ENCODE assay signal across 16 cellular contexts in genomic region chr14:94501588-94502516, GRCh38. TPM values are rescaled to one million over a fixed set of nuclear protein-coding genes. Genes with fewer than 3 reads are reported as not detected.
A peak's percentile ranks its signal among the peaks of the same experiment; 100 is the strongest.
DNase-seq lines count a peak whose midpoint lies in the region; ATAC-seq and TF ChIP-seq lines count a peak whose summit lies in the region.
"Had no signal": no experiment of that assay in that cellular context is flagged by ENCODE, and none has a peak within 500 bp of the region (broad histone marks: within the 10 kb centered on the region; RNA-seq: fewer than 3 reads in every experiment).

No MANE protein-coding gene starts in this region.

- CTCF ChIA-PET in WTC11 (lab: Charles Lee) (interaction anchor here (0.8 to 7.6 kb wide), 2 partner anchors 15 to 47 kb away, joined by 4 to 40 read pairs; no protein-coding TSS in a partner anchor), T-cell (lab: Charles Lee) (no interaction called here)

- H3K4me1 Mint-ChIP-seq in WTC11, result no peaks in the 10 kb centered on the region
- H3K4me1 Mint-ChIP-seq in nephron progenitor cell, result peaks cover 11% of the 10 kb centered on the region
- H3K4me1 Mint-ChIP-seq in T-cell, result no peaks in the 10 kb centered on the region
- H3K4me1 Mint-ChIP-seq: CD4-positive, CD25-positive, alpha-beta regulatory T cell; GM23338 had no signal

- H3K27me3 ChIP-seq in liver (ENCODE audit: control insufficient read depth in 4 of 4, insufficient read depth in 4 of 4, low read length in 3 of 4), result no peaks in the 10 kb centered on the region
- H3K27me3 ChIP-seq: BLaER1 treated with 17β-estradiol and CSF1 and Interleukin-3, amounts not matched to agents 10 nM and 100 nM had no signal

- no peaks in the 10 kb centered on the region for H3K36me3 ChIP-seq in liver (ENCODE audit: control insufficient read depth in 4 of 4, insufficient read depth in 3 of 4, low read depth in 1 of 4, low read length in 3 of 4)
- H3K36me3 ChIP-seq: BLaER1 treated with 17β-estradiol and CSF1 and Interleukin-3, amounts not matched to agents 10 nM and 100 nM had no signal

- H3K9me3 Mint-ChIP-seq in WTC11 (peaks cover 6% of the 10 kb centered on the region; the same call in 1 of the 2 replicates), nephron progenitor cell (no peaks in the 10 kb centered on the region), T-cell (no peaks in the 10 kb centered on the region)
- H3K9me3 Mint-ChIP-seq: CD4-positive, CD25-positive, alpha-beta regulatory T cell; GM23338 had no signal

- no peak for ATAC-seq in WTC11
- ATAC-seq in T-cell (replicated peaks in 1 of 4), result no peak
- ATAC-seq: A549, GM23338 had no signal

- H3K27me3 Mint-ChIP-seq in WTC11 (ENCODE audit: low read depth), result peaks cover 4% of the 10 kb centered on the region
- H3K27me3 Mint-ChIP-seq in nephron progenitor cell (ENCODE audit: low read depth, poor library complexity), result peaks cover 33% of the 10 kb centered on the region
- peaks cover 15 to 26% of the 10 kb centered on the region in 2 donors for H3K27me3 Mint-ChIP-seq in T-cell

- peaks cover 10 to 35% (median 25%) of the 10 kb centered on the region in 4 donors for H3K4me1 ChIP-seq in liver (ENCODE audit: control insufficient read depth in 4 of 4, insufficient read depth in 4 of 4, low read length in 3 of 4)
- H3K4me1 ChIP-seq: A549; BLaER1 treated with 17β-estradiol and CSF1 and Interleukin-3, amounts not matched to agents 10 nM and 100 nM had no signal

- POLR2A ChIA-PET in WTC11 (lab: Charles Lee), result interaction anchor here (0.6 kb wide), 1 partner anchor 175 kb away, joined by 3 read pairs; no protein-coding TSS in a partner anchor
- POLR2A ChIA-PET in T-cell (lab: Charles Lee), result no interaction called here

- WGBS in liver, result 46% methylated on average over 15 of the region's 16 CpGs

- H3K27ac Mint-ChIP-seq in WTC11 (no peak overlapping the region), nephron progenitor cell (no peak overlapping the region), T-cell (no peak overlapping the region)
- H3K27ac Mint-ChIP-seq: GM23338, IgD-negative memory B cell had no signal

- H3K9me3 ChIP-seq in liver (ENCODE audit: control insufficient read depth in 4 of 4, low read length in 3 of 4), result no peaks in the 10 kb centered on the region
- H3K9me3 ChIP-seq: A549; BLaER1 treated with 17β-estradiol and CSF1 and Interleukin-3, amounts not matched to agents 10 nM and 100 nM had no signal

- no peak overlapping the region for H3K4me3 Mint-ChIP-seq in WTC11
- no peak overlapping the region for H3K4me3 Mint-ChIP-seq in nephron progenitor cell
- no peak overlapping the region for H3K4me3 Mint-ChIP-seq in T-cell
- H3K4me3 Mint-ChIP-seq: CD4-positive, CD25-positive, alpha-beta regulatory T cell; GM23338; IgD-negative memory B cell had no signal

- peak overlapping the region in 1 of 2 donors; percentile 54 for H3K27ac ChIP-seq in liver (ENCODE audit: low read depth in 1 of 2, low read length in 2 of 2)
- H3K27ac ChIP-seq: A549; BLaER1 treated with 17β-estradiol and CSF1 and Interleukin-3, amounts not matched to agents 10 nM and 100 nM had no signal

- peak; percentile 32 to 50 for TF ChIP-seq RAD21 in liver (IDR thresholded peaks at IDR 0.05)

- no peak overlapping the region for H3K4me3 ChIP-seq in fibroblast of mammary gland (ENCODE audit: control insufficient read depth, low read depth, low read length)
- peak overlapping the region in 1 of 3 donors; percentile 18 for H3K4me3 ChIP-seq in liver (ENCODE audit: low read depth in 1 of 3, low read length in 3 of 3)
- H3K4me3 ChIP-seq: A549; BLaER1 treated with 17β-estradiol and CSF1 and Interleukin-3, amounts not matched to agents 10 nM and 100 nM; GM23338 had no signal

- H3K36me3 Mint-ChIP-seq in WTC11, result no peaks in the 10 kb centered on the region
- H3K36me3 Mint-ChIP-seq in nephron progenitor cell (ENCODE audit: low read depth), result no peaks in the 10 kb centered on the region
- no peaks in the 10 kb centered on the region for H3K36me3 Mint-ChIP-seq in T-cell
- H3K36me3 Mint-ChIP-seq: CD4-positive, CD25-positive, alpha-beta regulatory T cell; IgD-negative memory B cell had no signal

- DNase-seq in WTC11 (ENCODE audit: low spot score) (no peak), fibroblast of mammary gland (ENCODE audit: low read depth) (peak; percentile 25), MV-4-11 (lab: John Stamatoyannopoulos, UW) (no peak), OCI-M1 (lab: John Stamatoyannopoulos, UW) (no peak), nephron progenitor cell (no peak), T-cell (no peak)
- DNase-seq: CD4-positive, CD25-positive, alpha-beta regulatory T cell; DMS79 treated with DMSO at 0.1 percent for 48 hours; EL; H7 had no signal

- H3K9ac ChIP-seq in liver (ENCODE audit: low read depth in 1 of 2, low read length in 2 of 2), result no peak overlapping the region
- H3K9ac ChIP-seq: BLaER1 treated with 17β-estradiol and CSF1 and Interleukin-3, amounts not matched to agents 10 nM and 100 nM had no signal

- TF ChIP-seq CTCF in WTC11 (IDR thresholded peaks at IDR 0.05) (no peak), fibroblast of mammary gland (conservative IDR thresholded peaks at IDR 0.05; ENCODE audit: control insufficient read depth, insufficient read depth, low read depth, low read length) (no peak), liver (IDR thresholded peaks at IDR 0.05; ENCODE audit: low read depth, low read length, missing input control) (no peak), nephron progenitor cell (IDR thresholded peaks at IDR 0.05) (no peak)

TF ChIP-seq in WTC11, 78 proteins besides CTCF, POLR2A, EP300 and RAD21:
- TF ChIP-seq SP1 (CRISPR knock-in tag; conservative IDR thresholded peaks at IDR 0.05) (no peak), ETV6 (CRISPR knock-in tag; IDR thresholded peaks at IDR 0.05) (no peak), FOXJ3 (CRISPR knock-in tag; IDR thresholded peaks at IDR 0.05; ENCODE audit: borderline replicate concordance) (no peak), GTF2I (CRISPR knock-in tag; conservative IDR thresholded peaks at IDR 0.05) (no peak), TEAD4 (CRISPR knock-in tag; IDR thresholded peaks at IDR 0.05) (no peak), GABPB1 (CRISPR knock-in tag; IDR thresholded peaks at IDR 0.05) (peak; percentile 77), ZNF317 (CRISPR knock-in tag; IDR thresholded peaks at IDR 0.05; ENCODE audit: borderline replicate concordance, low read depth) (no peak)
- TF ChIP-seq, protein P1, sequence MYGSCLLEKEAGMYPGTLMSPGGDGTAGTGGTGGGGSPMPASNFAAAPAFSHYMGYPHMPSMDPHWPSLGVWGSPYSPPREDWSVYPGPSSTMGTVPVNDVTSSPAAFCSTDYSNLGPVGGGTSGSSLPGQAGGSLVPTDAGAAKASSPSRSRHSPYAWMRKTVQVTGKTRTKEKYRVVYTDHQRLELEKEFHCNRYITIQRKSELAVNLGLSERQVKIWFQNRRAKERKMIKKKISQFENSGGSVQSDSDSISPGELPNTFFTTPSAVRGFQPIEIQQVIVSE (CRISPR knock-in tag; IDR thresholded peaks at IDR 0.05; ENCODE audit: borderline replicate concordance), result no peak

TF ChIP-seq in liver, 16 proteins besides CTCF, POLR2A, EP300 and RAD21 (continues in another document):
- TF ChIP-seq HNF4G (IDR thresholded peaks at IDR 0.05), result no peak
- TF ChIP-seq MAX (IDR thresholded peaks at IDR 0.05), result peak; percentile 43
- peak; percentile 56 for TF ChIP-seq ATF3 (IDR thresholded peaks at IDR 0.05)
- peak; percentile 77 for TF ChIP-seq HNF4A (conservative IDR thresholded peaks at IDR 0.05)
- TF ChIP-seq, protein P2, sequence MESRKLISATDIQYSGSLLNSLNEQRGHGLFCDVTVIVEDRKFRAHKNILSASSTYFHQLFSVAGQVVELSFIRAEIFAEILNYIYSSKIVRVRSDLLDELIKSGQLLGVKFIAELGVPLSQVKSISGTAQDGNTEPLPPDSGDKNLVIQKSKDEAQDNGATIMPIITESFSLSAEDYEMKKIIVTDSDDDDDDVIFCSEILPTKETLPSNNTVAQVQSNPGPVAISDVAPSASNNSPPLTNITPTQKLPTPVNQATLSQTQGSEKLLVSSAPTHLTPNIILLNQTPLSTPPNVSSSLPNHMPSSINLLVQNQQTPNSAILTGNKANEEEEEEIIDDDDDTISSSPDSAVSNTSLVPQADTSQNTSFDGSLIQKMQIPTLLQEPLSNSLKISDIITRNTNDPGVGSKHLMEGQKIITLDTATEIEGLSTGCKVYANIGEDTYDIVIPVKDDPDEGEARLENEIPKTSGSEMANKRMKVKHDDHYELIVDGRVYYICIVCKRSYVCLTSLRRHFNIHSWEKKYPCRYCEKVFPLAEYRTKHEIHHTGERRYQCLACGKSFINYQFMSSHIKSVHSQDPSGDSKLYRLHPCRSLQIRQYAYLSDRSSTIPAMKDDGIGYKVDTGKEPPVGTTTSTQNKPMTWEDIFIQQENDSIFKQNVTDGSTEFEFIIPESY (IDR thresholded peaks at IDR 0.05), result peak; percentile 76
- peak; percentile 81 for TF ChIP-seq FOXA2 (IDR thresholded peaks at IDR 0.05)
- peak; percentile 81 to 84 for TF ChIP-seq RXRA (IDR thresholded peaks at IDR 0.05)
- peak; percentile 75 for TF ChIP-seq FOXA1 (IDR thresholded peaks at IDR 0.05)
- peak; percentile 52 for TF ChIP-seq YY1 (IDR thresholded peaks at IDR 0.05)
- TF ChIP-seq EGR1 (IDR thresholded peaks at IDR 0.05; ENCODE audit: low read depth in 2 of 2), result no peak

RNA-seq across cellular contexts. Expression of gene SERPINA12, which starts 7.4 kb away (rescaled TPM):
- total RNA-seq in WTC11 (2021), result not detected in 3 replicates
- not detected for total RNA-seq in liver
- under 1 TPM in 1 of 2 donors, not detected in 1; 0.28 TPM for polyA plus RNA-seq in liver
- not detected for total RNA-seq in T-cell
- total RNA-seq: CD4-positive, CD25-positive, alpha-beta regulatory T cell; GM23338; H7; HT-29 had no signal
- polyA plus RNA-seq: A549; CD4-positive, CD25-positive, alpha-beta regulatory T cell; GM23338; IgD-negative memory B cell had no signal

RNA-seq across cellular contexts. Expression of gene SERPINA9, which starts 25.9 kb away (rescaled TPM):
- total RNA-seq in WTC11 (2021), result not detected in 3 replicates
- not detected for total RNA-seq in liver
- not detected for polyA plus RNA-seq in liver
- total RNA-seq in T-cell, result not detected
- total RNA-seq: CD4-positive, CD25-positive, alpha-beta regulatory T cell; GM23338; H7; HT-29 had no signal
- polyA plus RNA-seq: A549; CD4-positive, CD25-positive, alpha-beta regulatory T cell; GM23338 had no signal

RNA-seq across cellular contexts. Expression of gene SERPINA11, which starts 49.3 kb away (rescaled TPM):
- 0.34 to 0.53 TPM (median 0.46 TPM) in 3 replicates for total RNA-seq in WTC11 (2021)
- total RNA-seq in liver, result 10 to 100 TPM; 32.6 to 89.4 TPM
- 100 to 1,000 TPM; 145 to 283 TPM for polyA plus RNA-seq in liver
- total RNA-seq in T-cell, result not detected
- total RNA-seq: CD4-positive, CD25-positive, alpha-beta regulatory T cell; HT-29 had no signal
- polyA plus RNA-seq: A549; CD4-positive, CD25-positive, alpha-beta regulatory T cell; IgD-negative memory B cell had no signal

RNA-seq across cellular contexts. Expression of gene SERPINA4, which starts 59.4 kb away (rescaled TPM):
- total RNA-seq in WTC11 (2021) (0.14 to 0.25 TPM in 2 of 3 replicates, not detected in the other), liver (100 to 1,000 TPM in 1 of 2 donors, 10 to 100 TPM in 1; 50.5 to 150 TPM), T-cell (under 1 TPM in 1 of 5 donors, not detected in 4; 0.22 TPM)
- 10 to 100 TPM; 67.6 to 80.3 TPM for polyA plus RNA-seq in liver
- total RNA-seq: CD4-positive, CD25-positive, alpha-beta regulatory T cell; GM23338; H7 had no signal
- polyA plus RNA-seq: CD4-positive, CD25-positive, alpha-beta regulatory T cell; GM23338; IgD-negative memory B cell had no signal

Comparison
In these comparisons a context has a peak if more than half of its experiments do, and no peak if none do; other contexts are left out.
1. RNA of gene SERPINA11, which starts 49.3 kb away (total RNA-seq): 32.6 to 89.4 TPM in liver; 0.34 to 0.53 TPM in WTC11 and not detected in T-cell; every median in the first group is over 10 times any median in the second.